Comparison of ENCODE assay signal across 3 cellular contexts in the genomic region with DNA sequence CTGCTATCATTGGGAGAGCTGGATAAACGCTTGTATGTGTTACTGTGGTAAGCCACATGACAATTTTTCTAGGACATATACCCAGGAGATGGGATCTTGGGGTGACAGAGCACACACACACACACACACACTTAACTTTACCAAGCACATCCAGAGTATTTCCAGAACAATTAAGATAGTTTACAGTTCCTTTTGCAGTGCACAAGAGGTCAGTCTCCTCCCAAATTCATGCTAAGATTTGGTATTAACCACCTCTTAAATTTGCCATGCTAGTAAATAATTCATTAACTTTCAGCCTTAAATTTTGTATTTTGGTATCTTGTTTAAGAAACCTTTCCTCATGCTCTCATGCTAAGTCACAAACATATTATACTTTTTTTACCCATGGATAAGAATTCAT.
TF ChIP-seq lines count a peak whose summit lies in the region.

No MANE protein-coding gene starts in this region.

TF ChIP-seq in SK-N-SH, 30 proteins besides CTCF, POLR2A, EP300 and RAD21:
- no peak for TF ChIP-seq JUND (IDR thresholded peaks at IDR 0.05)
- no peak for TF ChIP-seq TCF12 (IDR thresholded peaks at IDR 0.05)
- TF ChIP-seq, protein P1, sequence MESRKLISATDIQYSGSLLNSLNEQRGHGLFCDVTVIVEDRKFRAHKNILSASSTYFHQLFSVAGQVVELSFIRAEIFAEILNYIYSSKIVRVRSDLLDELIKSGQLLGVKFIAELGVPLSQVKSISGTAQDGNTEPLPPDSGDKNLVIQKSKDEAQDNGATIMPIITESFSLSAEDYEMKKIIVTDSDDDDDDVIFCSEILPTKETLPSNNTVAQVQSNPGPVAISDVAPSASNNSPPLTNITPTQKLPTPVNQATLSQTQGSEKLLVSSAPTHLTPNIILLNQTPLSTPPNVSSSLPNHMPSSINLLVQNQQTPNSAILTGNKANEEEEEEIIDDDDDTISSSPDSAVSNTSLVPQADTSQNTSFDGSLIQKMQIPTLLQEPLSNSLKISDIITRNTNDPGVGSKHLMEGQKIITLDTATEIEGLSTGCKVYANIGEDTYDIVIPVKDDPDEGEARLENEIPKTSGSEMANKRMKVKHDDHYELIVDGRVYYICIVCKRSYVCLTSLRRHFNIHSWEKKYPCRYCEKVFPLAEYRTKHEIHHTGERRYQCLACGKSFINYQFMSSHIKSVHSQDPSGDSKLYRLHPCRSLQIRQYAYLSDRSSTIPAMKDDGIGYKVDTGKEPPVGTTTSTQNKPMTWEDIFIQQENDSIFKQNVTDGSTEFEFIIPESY (IDR thresholded peaks at IDR 0.05; ENCODE audit: borderline replicate concordance, low read depth): no peak
- no peak for TF ChIP-seq SIN3A (IDR thresholded peaks at IDR 0.05; ENCODE audit: borderline replicate concordance, low read depth, low read length)
- TF ChIP-seq EZH2phosphoT487 (IDR thresholded peaks at IDR 0.05; ENCODE audit: borderline replicate concordance, low read depth): no peak

TF ChIP-seq in SK-N-SH treated with all-trans-retinoic acid at 6 μM for 48 hours, 23 proteins besides CTCF, POLR2A, EP300 and RAD21:
- TF ChIP-seq, protein P2, sequence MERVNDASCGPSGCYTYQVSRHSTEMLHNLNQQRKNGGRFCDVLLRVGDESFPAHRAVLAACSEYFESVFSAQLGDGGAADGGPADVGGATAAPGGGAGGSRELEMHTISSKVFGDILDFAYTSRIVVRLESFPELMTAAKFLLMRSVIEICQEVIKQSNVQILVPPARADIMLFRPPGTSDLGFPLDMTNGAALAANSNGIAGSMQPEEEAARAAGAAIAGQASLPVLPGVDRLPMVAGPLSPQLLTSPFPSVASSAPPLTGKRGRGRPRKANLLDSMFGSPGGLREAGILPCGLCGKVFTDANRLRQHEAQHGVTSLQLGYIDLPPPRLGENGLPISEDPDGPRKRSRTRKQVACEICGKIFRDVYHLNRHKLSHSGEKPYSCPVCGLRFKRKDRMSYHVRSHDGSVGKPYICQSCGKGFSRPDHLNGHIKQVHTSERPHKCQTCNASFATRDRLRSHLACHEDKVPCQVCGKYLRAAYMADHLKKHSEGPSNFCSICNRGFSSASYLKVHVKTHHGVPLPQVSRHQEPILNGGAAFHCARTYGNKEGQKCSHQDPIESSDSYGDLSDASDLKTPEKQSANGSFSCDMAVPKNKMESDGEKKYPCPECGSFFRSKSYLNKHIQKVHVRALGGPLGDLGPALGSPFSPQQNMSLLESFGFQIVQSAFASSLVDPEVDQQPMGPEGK (CRISPR knock-in tag; IDR thresholded peaks at IDR 0.05; ENCODE audit: borderline replicate concordance): no peak
- no peak for TF ChIP-seq ESRRG (CRISPR knock-in tag; IDR thresholded peaks at IDR 0.05)
- TF ChIP-seq ZNF8 (CRISPR knock-in tag; IDR thresholded peaks at IDR 0.05): no peak
- no peak for TF ChIP-seq TCF4 (CRISPR knock-in tag; IDR thresholded peaks at IDR 0.05; ENCODE audit: borderline replicate concordance)
- no peak for TF ChIP-seq ZC3H10 (CRISPR knock-in tag; IDR thresholded peaks at IDR 0.05)
- no peak for TF ChIP-seq PPARA (CRISPR knock-in tag; IDR thresholded peaks at IDR 0.05; ENCODE audit: borderline replicate concordance)
- TF ChIP-seq BACH2 (CRISPR knock-in tag; IDR thresholded peaks at IDR 0.05; ENCODE audit: borderline replicate concordance): no peak
- TF ChIP-seq ZFP30 (CRISPR knock-in tag; IDR thresholded peaks at IDR 0.05): no peak
- TF ChIP-seq, protein P3, sequence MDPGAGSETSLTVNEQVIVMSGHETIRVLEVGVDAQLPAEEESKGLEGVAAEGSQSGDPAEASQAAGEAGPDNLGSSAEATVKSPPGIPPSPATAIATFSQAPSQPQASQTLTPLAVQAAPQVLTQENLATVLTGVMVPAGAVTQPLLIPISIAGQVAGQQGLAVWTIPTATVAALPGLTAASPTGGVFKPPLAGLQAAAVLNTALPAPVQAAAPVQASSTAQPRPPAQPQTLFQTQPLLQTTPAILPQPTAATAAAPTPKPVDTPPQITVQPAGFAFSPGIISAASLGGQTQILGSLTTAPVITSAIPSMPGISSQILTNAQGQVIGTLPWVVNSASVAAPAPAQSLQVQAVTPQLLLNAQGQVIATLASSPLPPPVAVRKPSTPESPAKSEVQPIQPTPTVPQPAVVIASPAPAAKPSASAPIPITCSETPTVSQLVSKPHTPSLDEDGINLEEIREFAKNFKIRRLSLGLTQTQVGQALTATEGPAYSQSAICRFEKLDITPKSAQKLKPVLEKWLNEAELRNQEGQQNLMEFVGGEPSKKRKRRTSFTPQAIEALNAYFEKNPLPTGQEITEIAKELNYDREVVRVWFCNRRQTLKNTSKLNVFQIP (CRISPR knock-in tag; IDR thresholded peaks at IDR 0.05; ENCODE audit: borderline replicate concordance, low read depth): no peak
- no peak for TF ChIP-seq RARB (CRISPR knock-in tag; IDR thresholded peaks at IDR 0.05)
- TF ChIP-seq, protein P4, sequence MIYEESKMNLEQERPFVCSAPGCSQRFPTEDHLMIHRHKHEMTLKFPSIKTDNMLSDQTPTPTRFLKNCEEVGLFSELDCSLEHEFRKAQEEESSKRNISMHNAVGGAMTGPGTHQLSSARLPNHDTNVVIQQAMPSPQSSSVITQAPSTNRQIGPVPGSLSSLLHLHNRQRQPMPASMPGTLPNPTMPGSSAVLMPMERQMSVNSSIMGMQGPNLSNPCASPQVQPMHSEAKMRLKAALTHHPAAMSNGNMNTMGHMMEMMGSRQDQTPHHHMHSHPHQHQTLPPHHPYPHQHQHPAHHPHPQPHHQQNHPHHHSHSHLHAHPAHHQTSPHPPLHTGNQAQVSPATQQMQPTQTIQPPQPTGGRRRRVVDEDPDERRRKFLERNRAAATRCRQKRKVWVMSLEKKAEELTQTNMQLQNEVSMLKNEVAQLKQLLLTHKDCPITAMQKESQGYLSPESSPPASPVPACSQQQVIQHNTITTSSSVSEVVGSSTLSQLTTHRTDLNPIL (CRISPR knock-in tag; IDR thresholded peaks at IDR 0.05; ENCODE audit: low read depth): no peak
- no peak for TF ChIP-seq ZNF70 (CRISPR knock-in tag; IDR thresholded peaks at IDR 0.05)
- TF ChIP-seq, protein P5, sequence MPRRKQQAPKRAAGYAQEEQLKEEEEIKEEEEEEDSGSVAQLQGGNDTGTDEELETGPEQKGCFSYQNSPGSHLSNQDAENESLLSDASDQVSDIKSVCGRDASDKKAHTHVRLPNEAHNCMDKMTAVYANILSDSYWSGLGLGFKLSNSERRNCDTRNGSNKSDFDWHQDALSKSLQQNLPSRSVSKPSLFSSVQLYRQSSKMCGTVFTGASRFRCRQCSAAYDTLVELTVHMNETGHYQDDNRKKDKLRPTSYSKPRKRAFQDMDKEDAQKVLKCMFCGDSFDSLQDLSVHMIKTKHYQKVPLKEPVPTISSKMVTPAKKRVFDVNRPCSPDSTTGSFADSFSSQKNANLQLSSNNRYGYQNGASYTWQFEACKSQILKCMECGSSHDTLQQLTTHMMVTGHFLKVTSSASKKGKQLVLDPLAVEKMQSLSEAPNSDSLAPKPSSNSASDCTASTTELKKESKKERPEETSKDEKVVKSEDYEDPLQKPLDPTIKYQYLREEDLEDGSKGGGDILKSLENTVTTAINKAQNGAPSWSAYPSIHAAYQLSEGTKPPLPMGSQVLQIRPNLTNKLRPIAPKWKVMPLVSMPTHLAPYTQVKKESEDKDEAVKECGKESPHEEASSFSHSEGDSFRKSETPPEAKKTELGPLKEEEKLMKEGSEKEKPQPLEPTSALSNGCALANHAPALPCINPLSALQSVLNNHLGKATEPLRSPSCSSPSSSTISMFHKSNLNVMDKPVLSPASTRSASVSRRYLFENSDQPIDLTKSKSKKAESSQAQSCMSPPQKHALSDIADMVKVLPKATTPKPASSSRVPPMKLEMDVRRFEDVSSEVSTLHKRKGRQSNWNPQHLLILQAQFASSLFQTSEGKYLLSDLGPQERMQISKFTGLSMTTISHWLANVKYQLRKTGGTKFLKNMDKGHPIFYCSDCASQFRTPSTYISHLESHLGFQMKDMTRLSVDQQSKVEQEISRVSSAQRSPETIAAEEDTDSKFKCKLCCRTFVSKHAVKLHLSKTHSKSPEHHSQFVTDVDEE (CRISPR knock-in tag; IDR thresholded peaks at IDR 0.05): no peak
- no peak for TF ChIP-seq ZNF565 (CRISPR knock-in tag; conservative IDR thresholded peaks at IDR 0.05; ENCODE audit: low read depth)
- TF ChIP-seq TOX (CRISPR knock-in tag; IDR thresholded peaks at IDR 0.05; ENCODE audit: borderline replicate concordance): no peak
- no peak for TF ChIP-seq ISL1 (CRISPR knock-in tag; IDR thresholded peaks at IDR 0.05)

TF ChIP-seq in GM12878, 131 proteins besides CTCF, POLR2A, EP300 and RAD21 (continues in another document):
- TF ChIP-seq RB1 (IDR thresholded peaks at IDR 0.05; ENCODE audit: borderline replicate concordance): no peak
- no peak for TF ChIP-seq EGR1 (IDR thresholded peaks at IDR 0.05; ENCODE audit: borderline replicate concordance in 1 of 2, low read depth in 2 of 2, low read length in 2 of 2)
- no peak; the same call in 1 of the 2 replicates for TF ChIP-seq SMC3 (IDR thresholded peaks at IDR 0.05; ENCODE audit: borderline replicate concordance, low read length)
- no peak for TF ChIP-seq NBN (IDR thresholded peaks at IDR 0.05)
- TF ChIP-seq, protein P6, sequence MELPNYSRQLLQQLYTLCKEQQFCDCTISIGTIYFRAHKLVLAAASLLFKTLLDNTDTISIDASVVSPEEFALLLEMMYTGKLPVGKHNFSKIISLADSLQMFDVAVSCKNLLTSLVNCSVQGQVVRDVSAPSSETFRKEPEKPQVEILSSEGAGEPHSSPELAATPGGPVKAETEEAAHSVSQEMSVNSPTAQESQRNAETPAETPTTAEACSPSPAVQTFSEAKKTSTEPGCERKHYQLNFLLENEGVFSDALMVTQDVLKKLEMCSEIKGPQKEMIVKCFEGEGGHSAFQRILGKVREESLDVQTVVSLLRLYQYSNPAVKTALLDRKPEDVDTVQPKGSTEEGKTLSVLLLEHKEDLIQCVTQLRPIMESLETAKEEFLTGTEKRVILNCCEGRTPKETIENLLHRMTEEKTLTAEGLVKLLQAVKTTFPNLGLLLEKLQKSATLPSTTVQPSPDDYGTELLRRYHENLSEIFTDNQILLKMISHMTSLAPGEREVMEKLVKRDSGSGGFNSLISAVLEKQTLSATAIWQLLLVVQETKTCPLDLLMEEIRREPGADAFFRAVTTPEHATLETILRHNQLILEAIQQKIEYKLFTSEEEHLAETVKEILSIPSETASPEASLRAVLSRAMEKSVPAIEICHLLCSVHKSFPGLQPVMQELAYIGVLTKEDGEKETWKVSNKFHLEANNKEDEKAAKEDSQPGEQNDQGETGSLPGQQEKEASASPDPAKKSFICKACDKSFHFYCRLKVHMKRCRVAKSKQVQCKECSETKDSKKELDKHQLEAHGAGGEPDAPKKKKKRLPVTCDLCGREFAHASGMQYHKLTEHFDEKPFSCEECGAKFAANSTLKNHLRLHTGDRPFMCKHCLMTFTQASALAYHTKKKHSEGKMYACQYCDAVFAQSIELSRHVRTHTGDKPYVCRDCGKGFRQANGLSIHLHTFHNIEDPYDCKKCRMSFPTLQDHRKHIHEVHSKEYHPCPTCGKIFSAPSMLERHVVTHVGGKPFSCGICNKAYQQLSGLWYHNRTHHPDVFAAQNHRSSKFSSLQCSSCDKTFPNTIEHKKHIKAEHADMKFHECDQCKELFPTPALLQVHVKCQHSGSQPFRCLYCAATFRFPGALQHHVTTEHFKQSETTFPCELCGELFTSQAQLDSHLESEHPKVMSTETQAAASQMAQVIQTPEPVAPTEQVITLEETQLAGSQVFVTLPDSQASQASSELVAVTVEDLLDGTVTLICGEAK (IDR thresholded peaks at IDR 0.05; ENCODE audit: borderline replicate concordance): no peak
- TF ChIP-seq TBL1XR1 (IDR thresholded peaks at IDR 0.05; ENCODE audit: low read depth, low read length): no peak
- TF ChIP-seq, protein P7, sequence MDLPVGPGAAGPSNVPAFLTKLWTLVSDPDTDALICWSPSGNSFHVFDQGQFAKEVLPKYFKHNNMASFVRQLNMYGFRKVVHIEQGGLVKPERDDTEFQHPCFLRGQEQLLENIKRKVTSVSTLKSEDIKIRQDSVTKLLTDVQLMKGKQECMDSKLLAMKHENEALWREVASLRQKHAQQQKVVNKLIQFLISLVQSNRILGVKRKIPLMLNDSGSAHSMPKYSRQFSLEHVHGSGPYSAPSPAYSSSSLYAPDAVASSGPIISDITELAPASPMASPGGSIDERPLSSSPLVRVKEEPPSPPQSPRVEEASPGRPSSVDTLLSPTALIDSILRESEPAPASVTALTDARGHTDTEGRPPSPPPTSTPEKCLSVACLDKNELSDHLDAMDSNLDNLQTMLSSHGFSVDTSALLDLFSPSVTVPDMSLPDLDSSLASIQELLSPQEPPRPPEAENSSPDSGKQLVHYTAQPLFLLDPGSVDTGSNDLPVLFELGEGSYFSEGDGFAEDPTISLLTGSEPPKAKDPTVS (IDR thresholded peaks at IDR 0.05; ENCODE audit: low read depth, low read length): no peak
- TF ChIP-seq, protein P8, sequence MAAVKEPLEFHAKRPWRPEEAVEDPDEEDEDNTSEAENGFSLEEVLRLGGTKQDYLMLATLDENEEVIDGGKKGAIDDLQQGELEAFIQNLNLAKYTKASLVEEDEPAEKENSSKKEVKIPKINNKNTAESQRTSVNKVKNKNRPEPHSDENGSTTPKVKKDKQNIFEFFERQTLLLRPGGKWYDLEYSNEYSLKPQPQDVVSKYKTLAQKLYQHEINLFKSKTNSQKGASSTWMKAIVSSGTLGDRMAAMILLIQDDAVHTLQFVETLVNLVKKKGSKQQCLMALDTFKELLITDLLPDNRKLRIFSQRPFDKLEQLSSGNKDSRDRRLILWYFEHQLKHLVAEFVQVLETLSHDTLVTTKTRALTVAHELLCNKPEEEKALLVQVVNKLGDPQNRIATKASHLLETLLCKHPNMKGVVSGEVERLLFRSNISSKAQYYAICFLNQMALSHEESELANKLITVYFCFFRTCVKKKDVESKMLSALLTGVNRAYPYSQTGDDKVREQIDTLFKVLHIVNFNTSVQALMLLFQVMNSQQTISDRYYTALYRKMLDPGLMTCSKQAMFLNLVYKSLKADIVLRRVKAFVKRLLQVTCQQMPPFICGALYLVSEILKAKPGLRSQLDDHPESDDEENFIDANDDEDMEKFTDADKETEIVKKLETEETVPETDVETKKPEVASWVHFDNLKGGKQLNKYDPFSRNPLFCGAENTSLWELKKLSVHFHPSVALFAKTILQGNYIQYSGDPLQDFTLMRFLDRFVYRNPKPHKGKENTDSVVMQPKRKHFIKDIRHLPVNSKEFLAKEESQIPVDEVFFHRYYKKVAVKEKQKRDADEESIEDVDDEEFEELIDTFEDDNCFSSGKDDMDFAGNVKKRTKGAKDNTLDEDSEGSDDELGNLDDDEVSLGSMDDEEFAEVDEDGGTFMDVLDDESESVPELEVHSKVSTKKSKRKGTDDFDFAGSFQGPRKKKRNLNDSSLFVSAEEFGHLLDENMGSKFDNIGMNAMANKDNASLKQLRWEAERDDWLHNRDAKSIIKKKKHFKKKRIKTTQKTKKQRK (IDR thresholded peaks at IDR 0.05; ENCODE audit: low read depth, low read length): no peak
- TF ChIP-seq PML (IDR thresholded peaks at IDR 0.05; ENCODE audit: low read length): no peak
- TF ChIP-seq PAX5 (IDR thresholded peaks at IDR 0.05; ENCODE audit: borderline replicate concordance, low read depth, low read length): no peak
- TF ChIP-seq MTA3 (IDR thresholded peaks at IDR 0.05; ENCODE audit: borderline replicate concordance, low read length): no peak
- no peak for TF ChIP-seq POLR2AphosphoS2 (IDR thresholded peaks at IDR 0.05; ENCODE audit: low read depth, low read length)
- TF ChIP-seq NFXL1 (IDR thresholded peaks at IDR 0.05; ENCODE audit: borderline replicate concordance): no peak
- no peak for TF ChIP-seq MEF2B (IDR thresholded peaks at IDR 0.05; ENCODE audit: partially characterized antibody, poor library complexity, severe bottlenecking)
- no peak for TF ChIP-seq SUPT20H (IDR thresholded peaks at IDR 0.05; ENCODE audit: borderline replicate concordance, control insufficient read depth, low read depth, low read length)
